Comparison of ENCODE assay signal across 25 cellular contexts in genomic region chr3:194450341-194450740, GRCh38. TPM values are rescaled to one million over a fixed set of nuclear protein-coding genes. Genes with fewer than 3 reads are reported as not detected.
DNase-seq lines count a peak whose midpoint lies in the region; ATAC-seq and TF ChIP-seq lines count a peak whose summit lies in the region.
"Had no signal": no experiment of that assay in that cellular context is flagged by ENCODE, and none has a peak within 500 bp of the region (broad histone marks: within the 10 kb centered on the region; RNA-seq: fewer than 3 reads in every experiment).

No MANE protein-coding gene starts in this region.

- TF ChIP-seq CTCF in body of pancreas (IDR thresholded peaks at IDR 0.05), result no peak
- TF ChIP-seq CTCF in uterus (IDR thresholded peaks at IDR 0.05), result no peak

- no peaks in the 10 kb centered on the region for H3K27me3 Mint-ChIP-seq in T-helper 17 cell
- H3K27me3 Mint-ChIP-seq: activated naive CD8-positive, alpha-beta T cell treated with anti-CD3 and anti-CD28 coated beads, Interleukin-2, amount 50 U/mL, for 24 hours; CD4-positive, CD25-positive, alpha-beta regulatory T cell; dendritic cell treated with granulocyte-macrophage colony-stimulating factor and Interleukin-4, amounts not matched to agents 40 ng/mL and 50 ng/mL, for 4 days; naive B cell had no signal

- H3K27ac ChIP-seq in body of pancreas, result no peak overlapping the region
- H3K27ac ChIP-seq in uterus, result no peak overlapping the region
- H3K27ac ChIP-seq: brain microvascular endothelial cell, epithelial cell of prostate had no signal

- H3K4me3 ChIP-seq in body of pancreas (no peak overlapping the region), uterus (no peak overlapping the region)

- H3K4me3 Mint-ChIP-seq in T-helper 17 cell, result no peak overlapping the region
- H3K4me3 Mint-ChIP-seq: activated naive CD8-positive, alpha-beta T cell treated with anti-CD3 and anti-CD28 coated beads, Interleukin-2, amount 50 U/mL, for 24 hours; CD4-positive, CD25-positive, alpha-beta regulatory T cell; dendritic cell treated with granulocyte-macrophage colony-stimulating factor and Interleukin-4, amounts not matched to agents 40 ng/mL and 50 ng/mL, for 4 days; naive B cell had no signal

- H3K4me1 ChIP-seq in body of pancreas, result peaks cover 11% of the 10 kb centered on the region
- H3K4me1 ChIP-seq in uterus, result no peaks in the 10 kb centered on the region

- H3K36me3 Mint-ChIP-seq in T-helper 17 cell (ENCODE audit: low read depth), result peaks cover 8% of the 10 kb centered on the region

- TF ChIP-seq POLR2A in body of pancreas (IDR thresholded peaks at IDR 0.05) (no peak), uterus (IDR thresholded peaks at IDR 0.05) (no peak)

- intact Hi-C loops in body of pancreas (cut with DNase I), result no loop called here
- intact Hi-C loops in uterus (cut with DNase I; ENCODE audit: low total_unique reads), result no loop called here

- H3K9me3 ChIP-seq in body of pancreas, result no peaks in the 10 kb centered on the region
- H3K9me3 ChIP-seq in T-helper 17 cell (ENCODE audit: control insufficient read depth, low read length, poor library complexity, severe bottlenecking), result no peaks in the 10 kb centered on the region
- no peaks in the 10 kb centered on the region for H3K9me3 ChIP-seq in uterus

- peaks cover under 1 to 16% of the 10 kb centered on the region in 2 donors for H3K36me3 ChIP-seq in body of pancreas (replicated peaks in 1 of 2; ENCODE audit: insufficient read depth in 1 of 2, low read depth in 2 of 2)
- no peaks in the 10 kb centered on the region for H3K36me3 ChIP-seq in uterus

- peaks cover 5% of the 10 kb centered on the region for H3K4me1 Mint-ChIP-seq in T-helper 17 cell
- H3K4me1 Mint-ChIP-seq: activated naive CD8-positive, alpha-beta T cell treated with anti-CD3 and anti-CD28 coated beads, Interleukin-2, amount 50 U/mL, for 24 hours had no signal

- no peak overlapping the region for H3K27ac Mint-ChIP-seq in T-helper 17 cell
- H3K27ac Mint-ChIP-seq: activated naive CD8-positive, alpha-beta T cell treated with anti-CD3 and anti-CD28 coated beads, Interleukin-2, amount 50 U/mL, for 24 hours; activated T-helper 2 cell treated with anti-CD3 and anti-CD28 coated beads, Interferon-gamma antibody, Interleukin-2, Interleukin-4, amounts not matched to agents 10 μg/mL and 5 μg/mL and 100 μg/mL, durations not matched to agents 14 hours and 24 hours and 36 hours; dendritic cell treated with granulocyte-macrophage colony-stimulating factor and Interleukin-4, amounts not matched to agents 40 ng/mL and 50 ng/mL, for 4 days had no signal

- ATAC-seq in body of pancreas (peak; percentile 42), GM21576 (IDR thresholded peaks at IDR 0.05; ENCODE audit: unreplicated experiment) (no peak), T-helper 17 cell (no peak)
- ATAC-seq: activated naive CD8-positive, alpha-beta T cell treated with anti-CD3 and anti-CD28 coated beads, Interleukin-2, amount 50 U/mL, for 24 hours; right cardiac atrium had no signal

- no peaks in the 10 kb centered on the region for H3K27me3 ChIP-seq in body of pancreas
- H3K27me3 ChIP-seq in uterus, result no peaks in the 10 kb centered on the region
- H3K27me3 ChIP-seq: brain microvascular endothelial cell had no signal

- WGBS in body of pancreas, 2 donors, result 88 to 95% methylated on average over 5 of the region's 5 CpGs

- peak; percentile 17 for DNase-seq in DMS79 treated with DMSO at 0.1 percent for 48 hours (lab: John Stamatoyannopoulos, UW)
- DNase-seq in NCI-H1436 (lab: John Stamatoyannopoulos, UW), result peak; percentile 68
- peak; percentile 82 for DNase-seq in NCI-H345 (lab: John Stamatoyannopoulos, UW)
- DNase-seq in body of pancreas, result peak in 3 of 4 donors; percentile 18 to 37 (median 23)
- DNase-seq in GM19238 (ENCODE audit: insufficient read length, low spot score), result no peak
- DNase-seq in T-helper 17 cell, result no peak
- no peak for DNase-seq in uterus
- DNase-seq: activated CD4-positive, alpha-beta T cell treated with anti-CD3 and anti-CD28 coated beads for 4 hours; activated naive CD8-positive, alpha-beta T cell treated with anti-CD3 and anti-CD28 coated beads, Interleukin-2, amount 50 U/mL, for 24 hours; brain microvascular endothelial cell; CD4-positive, CD25-positive, alpha-beta regulatory T cell; Kasumi-1; mesenchymal stem cell; naive B cell; NCI-H1048; right cardiac atrium; stimulated activated CD4-positive, alpha-beta T cell treated with anti-CD3 and anti-CD28 coated beads, Interleukin-15, amount 100 ng/mL, for 24 hours; SW 1271 had no signal

RNA-seq across cellular contexts. Expression of gene ATP13A3, which starts 36.5 kb away (rescaled TPM):
- total RNA-seq in body of pancreas, result 10 to 100 TPM; 35.6 to 56.0 TPM
- total RNA-seq in T-helper 17 cell, result 10 to 100 TPM; 65.6 to 81.0 TPM
- total RNA-seq in uterus, result 100 to 1,000 TPM in 1 of 4 donors, 10 to 100 TPM in 3; 43.3 to 148 (median 82.9) TPM

RNA-seq across cellular contexts. Expression of gene GP5, which starts 51.3 kb away (rescaled TPM):
- total RNA-seq in body of pancreas, result not detected
- total RNA-seq in T-helper 17 cell, result 1 to 10 TPM; 4.0 to 6.1 TPM
- under 1 TPM in 2 of 4 donors, not detected in 2; 0.24 to 0.41 TPM for total RNA-seq in uterus
- total RNA-seq: Daoy, frontal cortex, H4, right cardiac atrium had no signal

Comparison
In these comparisons a context has a peak if more than half of its experiments do, and no peak if none do; other contexts are left out.
1. DNase-seq: peak in DMS79 treated with DMSO at 0.1 percent for 48 hours (single experiment), NCI-H1436 (single experiment), NCI-H345 (single experiment) and body of pancreas (3 of 4); none in GM19238 (single experiment), T-helper 17 cell (0 of 3) and uterus (0 of 2).